In genomic region chr6:142361345-142361744, GRCh38 we compare ENCODE assay signal across 15 cellular contexts. TPM values are rescaled to one million over a fixed set of nuclear protein-coding genes. Genes with fewer than 3 reads are reported as not detected.
"Had no signal": no experiment of that assay in that cellular context is flagged by ENCODE, and none has a peak within 500 bp of the region (broad histone marks: within the 10 kb centered on the region; RNA-seq: fewer than 3 reads in every experiment).

No MANE protein-coding gene starts in this region.

- H3K4me1 ChIP-seq: breast epithelium had no signal

- FAIRE-seq: small intestine had no signal

- H3K27ac ChIP-seq: breast epithelium had no signal

- H3K36me3 Mint-ChIP-seq: activated naive CD8-positive, alpha-beta T cell treated with anti-CD3 and anti-CD28 coated beads, Interleukin-2, amount 10 ng/mL, durations not matched to agents 7 days and 5 days; naive thymus-derived CD8-positive, alpha-beta T cell; T-cell had no signal

- H3K27ac Mint-ChIP-seq: activated naive CD8-positive, alpha-beta T cell treated with anti-CD3 and anti-CD28 coated beads, Interleukin-2, amount 10 ng/mL, durations not matched to agents 7 days and 5 days; activated T-helper 1 cell treated with anti-CD3 and anti-CD28 coated beads, Interleukin-12 subunit alpha, Interleukin-12 subunit beta, Interleukin-2, Interleukin-4 antibody, amounts not matched to agents 30 ng/mL and 10 ng/mL and 1 ng/mL, durations not matched to agents 14 hours and 24 hours and 36 hours; dendritic cell treated with granulocyte-macrophage colony-stimulating factor and Interleukin-4, amounts not matched to agents 40 ng/mL and 50 ng/mL, for 4 days; effector memory CD8-positive, alpha-beta T cell; naive thymus-derived CD8-positive, alpha-beta T cell; T-cell had no signal

- H3K27me3 ChIP-seq: breast epithelium had no signal

- H3K4me3 Mint-ChIP-seq: activated naive CD8-positive, alpha-beta T cell treated with anti-CD3 and anti-CD28 coated beads, Interleukin-2, amount 10 ng/mL, durations not matched to agents 7 days and 5 days; activated T-helper 1 cell treated with anti-CD3 and anti-CD28 coated beads, Interleukin-12 subunit alpha, Interleukin-12 subunit beta, Interleukin-2, Interleukin-4 antibody, amounts not matched to agents 30 ng/mL and 10 ng/mL and 1 ng/mL, durations not matched to agents 14 hours and 24 hours and 36 hours; dendritic cell treated with granulocyte-macrophage colony-stimulating factor and Interleukin-4, amounts not matched to agents 40 ng/mL and 50 ng/mL, for 4 days; effector memory CD8-positive, alpha-beta T cell; naive thymus-derived CD8-positive, alpha-beta T cell; T-cell had no signal

- H3K9me3 Mint-ChIP-seq: activated T-helper 1 cell treated with anti-CD3 and anti-CD28 coated beads, Interleukin-12 subunit alpha, Interleukin-12 subunit beta, Interleukin-2, Interleukin-4 antibody, amounts not matched to agents 30 ng/mL and 10 ng/mL and 1 ng/mL, durations not matched to agents 14 hours and 24 hours and 36 hours; dendritic cell treated with granulocyte-macrophage colony-stimulating factor and Interleukin-4, amounts not matched to agents 40 ng/mL and 50 ng/mL, for 4 days; effector memory CD8-positive, alpha-beta T cell; naive thymus-derived CD8-positive, alpha-beta T cell; T-cell had no signal

- DNase-seq: activated CD4-positive, alpha-beta T cell treated with anti-CD3 and anti-CD28 coated beads, Interleukin-2, amount 50 U/mL, for 1 hour; activated naive CD4-positive, alpha-beta T cell; activated naive CD8-positive, alpha-beta T cell treated with anti-CD3 and anti-CD28 coated beads, Interleukin-2, amount 10 ng/mL, durations not matched to agents 7 days and 5 days; cerebellar nuclear complex; effector memory CD8-positive, alpha-beta T cell; islet precursor cell; naive thymus-derived CD8-positive, alpha-beta T cell; small intestine; stimulated activated naive CD8-positive, alpha-beta T cell treated with anti-CD3 and anti-CD28 coated beads, Interleukin-15, Interleukin-2, amounts not matched to agents 100 U/mL and 50 U/mL, for 24 hours; T-cell; T1000 had no signal

- H3K9me3 ChIP-seq: breast epithelium had no signal

- ATAC-seq: activated CD4-positive, CD25-positive, alpha-beta regulatory T cell treated with anti-CD3 and anti-CD28 coated beads, Interleukin-2, amount 50 U/mL, for 24 hours; effector memory CD8-positive, alpha-beta T cell; naive thymus-derived CD8-positive, alpha-beta T cell; stimulated activated naive CD8-positive, alpha-beta T cell treated with anti-CD3 and anti-CD28 coated beads, Interleukin-15, Interleukin-2, amounts not matched to agents 100 U/mL and 50 U/mL, for 24 hours; T-cell had no signal

- H3K27me3 Mint-ChIP-seq: activated naive CD8-positive, alpha-beta T cell treated with anti-CD3 and anti-CD28 coated beads, Interleukin-2, amount 10 ng/mL, durations not matched to agents 7 days and 5 days; dendritic cell treated with granulocyte-macrophage colony-stimulating factor and Interleukin-4, amounts not matched to agents 40 ng/mL and 50 ng/mL, for 4 days had no signal

- H3K36me3 ChIP-seq: breast epithelium had no signal

- H3K4me3 ChIP-seq: breast epithelium had no signal

RNA-seq across cellular contexts. Expression of gene ADGRG6, which starts 59.5 kb away (rescaled TPM):
- total RNA-seq: activated T-helper 1 cell treated with anti-CD3 and anti-CD28 coated beads, Interleukin-12 subunit alpha, Interleukin-12 subunit beta, Interleukin-2, Interleukin-4 antibody, amounts not matched to agents 30 ng/mL and 10 ng/mL and 1 ng/mL, durations not matched to agents 14 hours and 24 hours and 36 hours had no signal
